ENCODE assay signal across 8 cellular contexts in the genomic region with DNA sequence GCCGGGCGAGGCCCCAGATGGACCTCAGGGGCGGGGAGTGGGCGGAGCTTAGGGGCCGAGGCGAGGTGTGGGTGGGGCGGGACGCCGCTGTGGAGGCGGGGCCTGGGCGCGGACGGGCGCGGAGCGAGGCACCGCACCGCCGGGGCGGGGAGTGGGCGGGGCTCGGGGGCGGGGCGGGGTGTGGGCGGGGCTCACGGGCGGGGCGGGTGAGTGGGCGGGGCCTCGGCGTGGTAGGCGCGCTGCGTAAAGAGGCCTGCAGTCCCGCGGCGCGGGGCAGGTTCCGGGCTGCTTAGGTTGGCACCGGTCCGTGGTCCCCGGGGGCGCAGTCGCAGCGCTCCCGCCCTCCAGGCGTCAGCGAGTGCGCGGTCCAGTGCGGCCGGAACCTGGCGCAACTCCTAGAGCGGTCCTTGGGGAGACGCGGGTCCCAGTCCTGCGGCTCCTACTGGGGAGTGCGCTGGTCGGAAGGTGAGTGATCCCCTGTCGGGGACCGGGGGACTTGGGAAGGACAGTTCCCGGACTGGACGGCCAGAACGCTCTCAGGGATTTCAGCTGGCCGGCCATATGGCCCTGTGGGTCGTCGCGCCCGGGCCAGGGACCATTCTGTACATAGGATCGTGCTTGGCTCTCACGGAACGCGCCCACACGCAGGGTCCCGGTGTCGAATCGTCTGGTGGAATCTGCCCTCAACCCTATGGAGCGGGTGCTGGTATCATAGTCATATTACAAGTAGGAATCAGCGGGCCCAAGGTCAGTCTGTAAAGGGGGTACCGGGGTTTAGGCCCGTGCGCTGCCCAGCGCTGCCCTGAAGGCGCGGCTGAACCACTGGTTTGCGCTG. TPM values are rescaled to one million over a fixed set of nuclear protein-coding genes. Genes with fewer than 3 reads are reported as not detected.
DNase-seq lines count a peak whose midpoint lies in the region; ATAC-seq and TF ChIP-seq lines count a peak whose summit lies in the region.

A gene with protein sequence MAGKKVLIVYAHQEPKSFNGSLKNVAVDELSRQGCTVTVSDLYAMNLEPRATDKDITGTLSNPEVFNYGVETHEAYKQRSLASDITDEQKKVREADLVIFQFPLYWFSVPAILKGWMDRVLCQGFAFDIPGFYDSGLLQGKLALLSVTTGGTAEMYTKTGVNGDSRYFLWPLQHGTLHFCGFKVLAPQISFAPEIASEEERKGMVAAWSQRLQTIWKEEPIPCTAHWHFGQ (plus strand): TSS at position 274 of the 835 bp plus-strand sequence. CDS start 6,659 bp downstream, outside the sequence.

- H3K4me3 ChIP-seq in right lobe of liver = peak within 1 kb of the TSS; percentile 85 to 92 (median 90)

- TF ChIP-seq POLR2A in GM19099 (IDR thresholded peaks at IDR 0.05; ENCODE audit: extremely low read depth, insufficient read length, low read depth) = peak; percentile 82
- peak; percentile 92 for TF ChIP-seq POLR2A in right lobe of liver (IDR thresholded peaks at IDR 0.05)

- peaks cover 0 to 32% (median 11%) of the 10 kb centered on the region in 4 donors for H3K4me1 ChIP-seq in right lobe of liver

- peak within 1 kb of the TSS; percentile 89 to 96 (median 95) for H3K27ac ChIP-seq in right lobe of liver

- TF ChIP-seq CTCF in right lobe of liver (IDR thresholded peaks at IDR 0.05) = no peak

- H3K9me3 ChIP-seq in right lobe of liver = no peaks in the 10 kb centered on the region

- peaks cover 0 to 5% (median 0%) of the 10 kb centered on the region in 4 donors for H3K36me3 ChIP-seq in right lobe of liver

- ATAC-seq in HG03354 (IDR thresholded peaks at IDR 0.05; ENCODE audit: poor library complexity, severe bottlenecking, unreplicated experiment) (peak; percentile 71), right lobe of liver (peak; percentile 80 to 92 (median 86))

- DNase-seq in Ammon's horn (ENCODE audit: low spot score) (peak; percentile 95), NCI-H748 treated with DMSO at 0.1 percent for 48 hours (lab: John Stamatoyannopoulos, UW) (peak; percentile 77), dermis microvascular lymphatic vessel endothelial cell (ENCODE audit: low read depth in 2 of 2) (peak; percentile 65 to 87), right lobe of liver (peak; percentile 97 to 98 (median 97))
- DNase-seq in activated CD4-positive, alpha-beta T cell treated with anti-CD3 and anti-CD28 coated beads, Interleukin-2, amount 50 U/mL, for 4 hours = peak; percentile 85
- peak; percentile 87 for DNase-seq in stimulated activated CD4-positive, alpha-beta T cell treated with anti-CD3 and anti-CD28 coated beads, Interleukin-4, amount 100 ng/mL, for 24 hours

- H3K27me3 ChIP-seq in right lobe of liver = no peaks in the 10 kb centered on the region

- 9% methylated on average over 14 of the region's 86 CpGs for WGBS in right lobe of liver (ENCODE audit: insufficient coverage, low coverage, low lambda C conversion rate, missing lambda C conversion rate)

- intact Hi-C loops in right lobe of liver (cut with DNase I) = loop anchor here in 1 of 2 donors (5.0 kb wide), 1 partner anchor 57 kb away; no protein-coding TSS in a partner anchor

RNA-seq across cellular contexts. Expression of the gene that starts here (rescaled TPM):
- total RNA-seq in dermis microvascular lymphatic vessel endothelial cell (12.2 and 24.9 TPM in 2 replicates), right lobe of liver (10 to 100 TPM; 44.5 to 74.2 (median 67.3) TPM)

Comparison
In these comparisons a context has a peak if more than half of its experiments do, and no peak if none do; other contexts are left out.
1. Peak in every context shown above with its lines: DNase-seq, ATAC-seq, H3K4me3 ChIP-seq and H3K27ac ChIP-seq.